In genomic region chr17:44382917-44383316, GRCh38 we compare ENCODE assay signal across 18 cellular contexts. TPM values are rescaled to one million over a fixed set of nuclear protein-coding genes. Genes with fewer than 3 reads are reported as not detected.
A peak's percentile ranks its signal among the peaks of the same experiment; 100 is the strongest.
DNase-seq lines count a peak whose midpoint lies in the region; TF ChIP-seq lines count a peak whose summit lies in the region.
"Had no signal": no experiment of that assay in that cellular context is flagged by ENCODE, and none has a peak within 500 bp of the region (broad histone marks: within the 10 kb centered on the region; RNA-seq: fewer than 3 reads in every experiment).

No MANE protein-coding gene starts in this region.

- H3K4me3 Mint-ChIP-seq in endothelial cell (ENCODE audit: unreplicated experiment) (peak overlapping the region; percentile 26), type B pancreatic cell (no peak overlapping the region)
- H3K4me3 Mint-ChIP-seq: B cell; CD8-positive, alpha-beta T cell had no signal

- intact Hi-C loops in posterior vena cava (cut with DNase I) = no loop called here

- H3K4me1 Mint-ChIP-seq in endothelial cell (ENCODE audit: unreplicated experiment) (peaks cover 15% of the 10 kb centered on the region), type B pancreatic cell (ENCODE audit: unreplicated experiment) (peaks cover 5% of the 10 kb centered on the region)

- H3K36me3 Mint-ChIP-seq in endothelial cell (ENCODE audit: low read depth, unreplicated experiment) = no peaks in the 10 kb centered on the region
- no peaks in the 10 kb centered on the region for H3K36me3 Mint-ChIP-seq in type B pancreatic cell
- H3K36me3 Mint-ChIP-seq: CD4-positive, CD25-positive, alpha-beta regulatory T cell; CD8-positive, alpha-beta T cell had no signal

- H3K4me3 ChIP-seq in foreskin fibroblast (ENCODE audit: low read depth in 1 of 2, low read length in 2 of 2) = no peak overlapping the region
- H3K4me3 ChIP-seq: BLaER1 had no signal

- H3K27me3 Mint-ChIP-seq in endothelial cell (ENCODE audit: unreplicated experiment) (peaks cover 9% of the 10 kb centered on the region), type B pancreatic cell (peaks cover 37% of the 10 kb centered on the region)

- H3K9me3 Mint-ChIP-seq in endothelial cell (ENCODE audit: unreplicated experiment) = no peaks in the 10 kb centered on the region
- H3K9me3 Mint-ChIP-seq in type B pancreatic cell = no peaks in the 10 kb centered on the region
- H3K9me3 Mint-ChIP-seq: CD4-positive, CD25-positive, alpha-beta regulatory T cell; CD8-positive, alpha-beta T cell had no signal

- peak; percentile 24 for DNase-seq in DMS 273 treated with DMSO at 0.1 percent for 48 hours (lab: John Stamatoyannopoulos, UW)
- no peak for DNase-seq in DMS 273 (lab: John Stamatoyannopoulos, UW; ENCODE audit: unreplicated experiment)
- peak; percentile 44 for DNase-seq in activated effector memory CD4-positive, alpha-beta T cell treated with anti-CD3 and anti-CD28 coated beads, Interleukin-2, amount 50 U/mL, for 16 hours
- DNase-seq in activated effector memory CD4-positive, alpha-beta T cell treated with Interleukin-2 at 50 U/mL for 16 hours = no peak
- no peak for DNase-seq in endothelial cell (ENCODE audit: low spot score)
- DNase-seq in posterior vena cava (ENCODE audit: low spot score) = peak; percentile 26
- no peak for DNase-seq in foreskin fibroblast
- DNase-seq in type B pancreatic cell (ENCODE audit: extremely low spot score, unreplicated experiment) = no peak
- DNase-seq: Caco-2; CD4-positive, CD25-positive, alpha-beta regulatory T cell; CD8-positive, alpha-beta T cell; DMS53; DMS79 treated with DMSO at 0.1 percent for 48 hours; GF-D8; GOT3; HCEC 1CT had no signal

- TF ChIP-seq CTCF in endothelial cell (IDR thresholded peaks at IDR 0.05; ENCODE audit: unreplicated experiment) = no peak
- no peak for TF ChIP-seq CTCF in foreskin fibroblast (IDR thresholded peaks at IDR 0.05; ENCODE audit: low read depth, low read length)
- TF ChIP-seq CTCF in type B pancreatic cell (conservative IDR thresholded peaks at IDR 0.05) = no peak

- H3K27ac Mint-ChIP-seq in endothelial cell (ENCODE audit: unreplicated experiment) (no peak overlapping the region), type B pancreatic cell (no peak overlapping the region)
- H3K27ac Mint-ChIP-seq: B cell; CD8-positive, alpha-beta T cell had no signal

RNA-seq across cellular contexts. Expression of gene ITGA2B, which starts 6.5 kb away (rescaled TPM):
- 4.3 TPM for total RNA-seq in endothelial cell (ENCODE audit: unreplicated experiment)
- 1 to 10 TPM; 1.4 to 2.0 TPM for total RNA-seq in posterior vena cava
- 0.69 and 8.8 TPM in 2 replicates for total RNA-seq in type B pancreatic cell (ENCODE audit: low replicate concordance)

RNA-seq across cellular contexts. Expression of gene FAM171A2, which starts 19.3 kb away (rescaled TPM):
- total RNA-seq in endothelial cell (ENCODE audit: unreplicated experiment) (53.7 TPM), posterior vena cava (under 1 TPM; 0.43 to 0.69 TPM), type B pancreatic cell (ENCODE audit: low replicate concordance) (13.3 and 34.7 TPM in 2 replicates)

RNA-seq across cellular contexts. Expression of gene GRN, which starts 37.8 kb away (rescaled TPM):
- total RNA-seq in endothelial cell (ENCODE audit: unreplicated experiment) (904 TPM), posterior vena cava (100 to 1,000 TPM; 149 to 261 TPM), type B pancreatic cell (ENCODE audit: low replicate concordance) (183 and 236 TPM in 2 replicates)

RNA-seq across cellular contexts. Expression of gene SLC25A39, which starts 58.3 kb away (rescaled TPM):
- 124 TPM for total RNA-seq in endothelial cell (ENCODE audit: unreplicated experiment)
- total RNA-seq in posterior vena cava = 10 to 100 TPM; 47.0 to 56.9 TPM
- 137 and 169 TPM in 2 replicates for total RNA-seq in type B pancreatic cell (ENCODE audit: low replicate concordance)

Comparison
In these comparisons a context has a peak if more than half of its experiments do, and no peak if none do; other contexts are left out.
1. DNase-seq: peak in DMS 273 treated with DMSO at 0.1 percent for 48 hours (single experiment), activated effector memory CD4-positive, alpha-beta T cell treated with anti-CD3 and anti-CD28 coated beads, Interleukin-2, amount 50 U/mL, for 16 hours (single experiment) and posterior vena cava (single experiment); none in DMS 273 (single experiment), activated effector memory CD4-positive, alpha-beta T cell treated with Interleukin-2 at 50 U/mL for 16 hours (single experiment), endothelial cell (single experiment), foreskin fibroblast (0 of 2) and type B pancreatic cell (single experiment).